10 cellular contexts compared by ENCODE assay signal in the genomic region with DNA sequence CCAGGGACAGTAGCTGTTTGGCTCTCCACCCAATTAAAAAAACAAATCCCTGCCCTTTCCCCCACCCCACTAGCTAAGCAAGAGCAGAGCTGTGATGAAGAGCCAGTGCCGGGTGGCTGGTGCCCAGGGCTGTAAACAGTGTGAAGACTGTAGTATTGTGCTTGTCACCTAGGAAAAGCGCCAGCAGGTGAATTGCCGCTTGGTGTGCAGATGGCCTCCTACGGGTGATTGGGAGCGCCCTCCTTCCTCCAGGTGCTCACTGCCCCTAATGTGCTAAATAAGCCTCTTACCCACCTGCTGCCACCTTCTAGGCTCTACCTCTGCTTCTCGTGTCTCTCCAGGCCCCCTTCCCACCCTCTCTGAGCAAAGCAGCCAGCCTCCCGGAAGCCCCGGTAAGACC. TPM values are rescaled to one million over a fixed set of nuclear protein-coding genes. Genes with fewer than 3 reads are reported as not detected.
DNase-seq lines count a peak whose midpoint lies in the region; ATAC-seq and TF ChIP-seq lines count a peak whose summit lies in the region.
"Had no signal": no experiment of that assay in that cellular context is flagged by ENCODE, and none has a peak within 500 bp of the region (broad histone marks: within the 10 kb centered on the region; RNA-seq: fewer than 3 reads in every experiment).

No MANE protein-coding gene starts in this region.

- no peak overlapping the region for H4K91ac ChIP-seq in mesenchymal stem cell (ENCODE audit: low read length)

- H2AFZ ChIP-seq in mesenchymal stem cell (ENCODE audit: low read depth, low read length), result no peak overlapping the region

- H3K27me3 Mint-ChIP-seq in activated naive CD8-positive, alpha-beta T cell, result no peaks in the 10 kb centered on the region
- no peaks in the 10 kb centered on the region for H3K27me3 Mint-ChIP-seq in activated naive CD8-positive, alpha-beta T cell treated with anti-CD3 and anti-CD28 coated beads, Interleukin-2, amount 50 U/mL, for 24 hours
- H3K27me3 Mint-ChIP-seq in activated T-helper 1 cell treated with anti-CD3 and anti-CD28 coated beads, Interleukin-12 subunit alpha, Interleukin-12 subunit beta, Interleukin-2, Interleukin-4 antibody, amounts not matched to agents 30 ng/mL and 10 ng/mL and 1 ng/mL, durations not matched to agents 14 hours and 24 hours and 36 hours (ENCODE audit: insufficient read depth), result no peaks in the 10 kb centered on the region
- H3K27me3 Mint-ChIP-seq in activated CD8-positive, alpha-beta memory T cell treated with anti-CD3 and anti-CD28 coated beads, Interleukin-2, amount 10 ng/mL, durations not matched to agents 7 days and 5 days, result no peaks in the 10 kb centered on the region

- H3K4me3 ChIP-seq in mesenchymal stem cell (ENCODE audit: insufficient read depth in 1 of 2, low read depth in 1 of 2, low read length in 2 of 2), result peak overlapping the region in 1 of 2 experiments; percentile 61
- H3K4me3 ChIP-seq in uterus, result no peak overlapping the region

- H3K4ac ChIP-seq in mesenchymal stem cell (ENCODE audit: low read depth in 1 of 2, low read length in 2 of 2), result no peak overlapping the region

- no peak overlapping the region for H2BK5ac ChIP-seq in mesenchymal stem cell (ENCODE audit: low read depth, low read length, poor library complexity, severe bottlenecking)

- H3K14ac ChIP-seq in mesenchymal stem cell (ENCODE audit: low read length in 2 of 2), result no peak overlapping the region

- H2BK15ac ChIP-seq in mesenchymal stem cell (ENCODE audit: low read depth, poor library complexity, severe bottlenecking), result no peak overlapping the region

- no peak for TF ChIP-seq POLR2A in uterus (IDR thresholded peaks at IDR 0.05)

- no peak overlapping the region for H3K4me3 Mint-ChIP-seq in activated naive CD8-positive, alpha-beta T cell
- no peak overlapping the region for H3K4me3 Mint-ChIP-seq in activated naive CD8-positive, alpha-beta T cell treated with anti-CD3 and anti-CD28 coated beads, Interleukin-2, amount 50 U/mL, for 24 hours
- H3K4me3 Mint-ChIP-seq in activated T-helper 1 cell treated with anti-CD3 and anti-CD28 coated beads, Interleukin-12 subunit alpha, Interleukin-12 subunit beta, Interleukin-2, Interleukin-4 antibody, amounts not matched to agents 30 ng/mL and 10 ng/mL and 1 ng/mL, durations not matched to agents 14 hours and 24 hours and 36 hours, result no peak overlapping the region
- H3K4me3 Mint-ChIP-seq in activated CD8-positive, alpha-beta memory T cell treated with anti-CD3 and anti-CD28 coated beads, Interleukin-2, amount 10 ng/mL, durations not matched to agents 7 days and 5 days, result no peak overlapping the region

- peak overlapping the region; percentile 50 for H3K27ac Mint-ChIP-seq in activated naive CD8-positive, alpha-beta T cell
- no peak overlapping the region for H3K27ac Mint-ChIP-seq in activated naive CD8-positive, alpha-beta T cell treated with anti-CD3 and anti-CD28 coated beads, Interleukin-2, amount 50 U/mL, for 24 hours
- H3K27ac Mint-ChIP-seq in activated T-helper 1 cell treated with anti-CD3 and anti-CD28 coated beads, Interleukin-12 subunit alpha, Interleukin-12 subunit beta, Interleukin-2, Interleukin-4 antibody, amounts not matched to agents 30 ng/mL and 10 ng/mL and 1 ng/mL, durations not matched to agents 14 hours and 24 hours and 36 hours, result peak overlapping the region; percentile 16
- H3K27ac Mint-ChIP-seq in activated CD8-positive, alpha-beta memory T cell treated with anti-CD3 and anti-CD28 coated beads, Interleukin-2, amount 10 ng/mL, durations not matched to agents 7 days and 5 days, result no peak overlapping the region

- no peak overlapping the region for H4K8ac ChIP-seq in mesenchymal stem cell (ENCODE audit: low read length)

- H3K4me1 ChIP-seq in mesenchymal stem cell (ENCODE audit: control insufficient read depth, insufficient read depth, low read depth, low read length) (peaks cover 32% of the 10 kb centered on the region), uterus (peaks cover 0 to 8% of the 10 kb centered on the region in 2 donors)

- no peak for DNase-seq in activated naive CD8-positive, alpha-beta T cell treated with anti-CD3 and anti-CD28 coated beads, Interleukin-2, amount 50 U/mL, for 24 hours
- DNase-seq in activated T-helper 1 cell treated with anti-CD3 and anti-CD28 coated beads, Interleukin-12 subunit alpha, Interleukin-12 subunit beta, Interleukin-2, Interleukin-4 antibody, amounts not matched to agents 30 ng/mL and 10 ng/mL and 1 ng/mL, durations not matched to agents 14 hours and 24 hours and 36 hours (ENCODE audit: low spot score), result no peak
- DNase-seq in mesenchymal stem cell (no peak), uterus (no peak), GM19240 (ENCODE audit: insufficient read length, low spot score) (no peak)
- DNase-seq in activated CD8-positive, alpha-beta memory T cell treated with anti-CD3 and anti-CD28 coated beads, Interleukin-2, amount 10 ng/mL, durations not matched to agents 7 days and 5 days, result no peak
- DNase-seq: DND-41; stimulated activated naive CD4-positive, alpha-beta T cell treated with Interleukin-2 at 50 U/mL for 16 hours had no signal

- H3K23ac ChIP-seq in mesenchymal stem cell (ENCODE audit: low read length in 2 of 2), result peak overlapping the region in 1 of 2 experiments; percentile 89

- H3K27me3 ChIP-seq in mesenchymal stem cell (ENCODE audit: control insufficient read depth in 1 of 2, insufficient read depth in 1 of 2, low read length in 2 of 2), result no peaks in the 10 kb centered on the region
- no peaks in the 10 kb centered on the region for H3K27me3 ChIP-seq in uterus

- H2AK5ac ChIP-seq in mesenchymal stem cell (ENCODE audit: low read length, severe bottlenecking), result peak overlapping the region; percentile 61

- no peaks in the 10 kb centered on the region for H3K36me3 Mint-ChIP-seq in activated naive CD8-positive, alpha-beta T cell
- peaks cover 37% of the 10 kb centered on the region for H3K36me3 Mint-ChIP-seq in activated naive CD8-positive, alpha-beta T cell treated with anti-CD3 and anti-CD28 coated beads, Interleukin-2, amount 50 U/mL, for 24 hours (ENCODE audit: low read depth)
- H3K36me3 Mint-ChIP-seq in activated T-helper 1 cell treated with anti-CD3 and anti-CD28 coated beads, Interleukin-12 subunit alpha, Interleukin-12 subunit beta, Interleukin-2, Interleukin-4 antibody, amounts not matched to agents 30 ng/mL and 10 ng/mL and 1 ng/mL, durations not matched to agents 14 hours and 24 hours and 36 hours (ENCODE audit: low read depth), result peaks cover 36% of the 10 kb centered on the region
- peaks cover 13% of the 10 kb centered on the region for H3K36me3 Mint-ChIP-seq in activated CD8-positive, alpha-beta memory T cell treated with anti-CD3 and anti-CD28 coated beads, Interleukin-2, amount 10 ng/mL, durations not matched to agents 7 days and 5 days

- no peak for TF ChIP-seq CTCF in uterus (IDR thresholded peaks at IDR 0.05)

- no peak for ATAC-seq in activated naive CD8-positive, alpha-beta T cell treated with anti-CD3 and anti-CD28 coated beads, Interleukin-2, amount 50 U/mL, for 24 hours
- no peak for ATAC-seq in activated CD8-positive, alpha-beta memory T cell treated with anti-CD3 and anti-CD28 coated beads, Interleukin-2, amount 10 ng/mL, durations not matched to agents 7 days and 5 days
- ATAC-seq in HG02884 (IDR thresholded peaks at IDR 0.05; ENCODE audit: unreplicated experiment), result no peak

- H3K79me1 ChIP-seq in mesenchymal stem cell (replicated peaks; ENCODE audit: low read length, poor library complexity, severe bottlenecking), result peaks cover 17% of the 10 kb centered on the region

- H3K9me3 ChIP-seq in mesenchymal stem cell (ENCODE audit: control insufficient read depth, low read length) (no peaks in the 10 kb centered on the region), uterus (no peaks in the 10 kb centered on the region)

- H3K4me2 ChIP-seq in mesenchymal stem cell (ENCODE audit: low read length, poor library complexity, severe bottlenecking), result no peak overlapping the region

- CTCF ChIA-PET in activated CD8-positive, alpha-beta memory T cell treated with anti-CD3 and anti-CD28 coated beads, Interleukin-2, amount 10 ng/mL, durations not matched to agents 7 days and 5 days (lab: Charles Lee), result no interaction called here

- no peak overlapping the region for H3K18ac ChIP-seq in mesenchymal stem cell (ENCODE audit: low read depth in 1 of 2, low read length in 2 of 2)

- no peak overlapping the region for H2BK12ac ChIP-seq in mesenchymal stem cell (ENCODE audit: low read length in 2 of 2)

- H3K27ac ChIP-seq in mesenchymal stem cell (ENCODE audit: low read length, poor library complexity, severe bottlenecking) (peak overlapping the region; percentile 72), uterus (peak overlapping the region; percentile 63 to 67)

- 87% methylated on average over 8 of the region's 8 CpGs for WGBS in mesenchymal stem cell

- H3K4me1 Mint-ChIP-seq in activated naive CD8-positive, alpha-beta T cell (ENCODE audit: low read depth), result peaks cover 3% of the 10 kb centered on the region
- H3K4me1 Mint-ChIP-seq in activated naive CD8-positive, alpha-beta T cell treated with anti-CD3 and anti-CD28 coated beads, Interleukin-2, amount 50 U/mL, for 24 hours, result peaks cover 3% of the 10 kb centered on the region
- H3K4me1 Mint-ChIP-seq in activated T-helper 1 cell treated with anti-CD3 and anti-CD28 coated beads, Interleukin-12 subunit alpha, Interleukin-12 subunit beta, Interleukin-2, Interleukin-4 antibody, amounts not matched to agents 30 ng/mL and 10 ng/mL and 1 ng/mL, durations not matched to agents 14 hours and 24 hours and 36 hours (ENCODE audit: low read depth), result peaks cover 13% of the 10 kb centered on the region
- H3K4me1 Mint-ChIP-seq in activated CD8-positive, alpha-beta memory T cell treated with anti-CD3 and anti-CD28 coated beads, Interleukin-2, amount 10 ng/mL, durations not matched to agents 7 days and 5 days, result no peaks in the 10 kb centered on the region

- no peak overlapping the region for H2BK120ac ChIP-seq in mesenchymal stem cell (ENCODE audit: low read depth, low read length)

- H3K36me3 ChIP-seq in mesenchymal stem cell (ENCODE audit: control insufficient read depth in 1 of 2, insufficient read depth in 2 of 2, low read depth in 1 of 2, low read length in 2 of 2) (peaks cover 46 to 62% of the 10 kb centered on the region in 2 experiments), uterus (no peaks in the 10 kb centered on the region)

- H3K9ac ChIP-seq in mesenchymal stem cell (ENCODE audit: low read length), result peak overlapping the region; percentile 81

- intact Hi-C loops in activated T-helper 1 cell treated with anti-CD3 and anti-CD28 coated beads, Interleukin-12 subunit alpha, Interleukin-12 subunit beta, Interleukin-2, Interleukin-4 antibody, amounts not matched to agents 30 ng/mL and 10 ng/mL and 1 ng/mL, durations not matched to agents 14 hours and 24 hours and 36 hours (cut with micrococcal nuclease), result no loop called here
- intact Hi-C loops in uterus (cut with DNase I; ENCODE audit: low total_unique reads), result no loop called here

- H3K9me3 Mint-ChIP-seq in activated naive CD8-positive, alpha-beta T cell (ENCODE audit: low read depth), result no peaks in the 10 kb centered on the region
- H3K9me3 Mint-ChIP-seq in activated naive CD8-positive, alpha-beta T cell treated with anti-CD3 and anti-CD28 coated beads, Interleukin-2, amount 50 U/mL, for 24 hours, result no peaks in the 10 kb centered on the region
- H3K9me3 Mint-ChIP-seq in activated T-helper 1 cell treated with anti-CD3 and anti-CD28 coated beads, Interleukin-12 subunit alpha, Interleukin-12 subunit beta, Interleukin-2, Interleukin-4 antibody, amounts not matched to agents 30 ng/mL and 10 ng/mL and 1 ng/mL, durations not matched to agents 14 hours and 24 hours and 36 hours, result no peaks in the 10 kb centered on the region
- no peaks in the 10 kb centered on the region for H3K9me3 Mint-ChIP-seq in activated CD8-positive, alpha-beta memory T cell treated with anti-CD3 and anti-CD28 coated beads, Interleukin-2, amount 10 ng/mL, durations not matched to agents 7 days and 5 days (ENCODE audit: low read depth)

RNA-seq across cellular contexts. Expression of a gene that starts 18.4 kb away (rescaled TPM):
- 0.51 and 0.62 TPM in 2 replicates for total RNA-seq in activated T-helper 1 cell treated with anti-CD3 and anti-CD28 coated beads, Interleukin-12 subunit alpha, Interleukin-12 subunit beta, Interleukin-2, Interleukin-4 antibody, amounts not matched to agents 30 ng/mL and 10 ng/mL and 1 ng/mL, durations not matched to agents 14 hours and 24 hours and 36 hours
- 0.32 TPM for polyA plus RNA-seq in mesenchymal stem cell (2013, experiment 1 of 2)
- 0.16 TPM for polyA plus RNA-seq in mesenchymal stem cell (2013, experiment 2 of 2)
- under 1 TPM in 1 of 4 donors, not detected in 3; 0.41 TPM for total RNA-seq in uterus
- under 1 TPM; 0.16 to 0.79 TPM for total RNA-seq in activated CD8-positive, alpha-beta memory T cell treated with anti-CD3 and anti-CD28 coated beads, Interleukin-2, amount 10 ng/mL, durations not matched to agents 7 days and 5 days

RNA-seq across cellular contexts. Expression of a gene that starts 41.1 kb away (rescaled TPM):
- total RNA-seq in activated T-helper 1 cell treated with anti-CD3 and anti-CD28 coated beads, Interleukin-12 subunit alpha, Interleukin-12 subunit beta, Interleukin-2, Interleukin-4 antibody, amounts not matched to agents 30 ng/mL and 10 ng/mL and 1 ng/mL, durations not matched to agents 14 hours and 24 hours and 36 hours, result 219 and 222 TPM in 2 replicates
- 95.6 TPM for polyA plus RNA-seq in mesenchymal stem cell (2013, experiment 1 of 2)
- polyA plus RNA-seq in mesenchymal stem cell (2013, experiment 2 of 2), result 95.8 TPM
- total RNA-seq in uterus, result 100 to 1,000 TPM in 1 of 4 donors, 10 to 100 TPM in 3; 43.8 to 161 (median 96.2) TPM
- total RNA-seq in activated CD8-positive, alpha-beta memory T cell treated with anti-CD3 and anti-CD28 coated beads, Interleukin-2, amount 10 ng/mL, durations not matched to agents 7 days and 5 days, result 100 to 1,000 TPM; 150 to 164 TPM

RNA-seq across cellular contexts. Expression of a gene that starts 59.0 kb away (rescaled TPM):
- total RNA-seq in activated T-helper 1 cell treated with anti-CD3 and anti-CD28 coated beads, Interleukin-12 subunit alpha, Interleukin-12 subunit beta, Interleukin-2, Interleukin-4 antibody, amounts not matched to agents 30 ng/mL and 10 ng/mL and 1 ng/mL, durations not matched to agents 14 hours and 24 hours and 36 hours, result 15.5 and 16.2 TPM in 2 replicates
- polyA plus RNA-seq in mesenchymal stem cell (2013, experiment 1 of 2), result 89.2 TPM
- polyA plus RNA-seq in mesenchymal stem cell (2013, experiment 2 of 2), result 88.7 TPM
- 10 to 100 TPM; 30.9 to 79.2 (median 64.2) TPM for total RNA-seq in uterus
- total RNA-seq in activated CD8-positive, alpha-beta memory T cell treated with anti-CD3 and anti-CD28 coated beads, Interleukin-2, amount 10 ng/mL, durations not matched to agents 7 days and 5 days, result 10 to 100 TPM; 18.2 to 22.1 TPM

Comparison
In these comparisons a context has a peak if more than half of its experiments do, and no peak if none do; other contexts are left out.
1. H3K27ac Mint-ChIP-seq: peak in activated naive CD8-positive, alpha-beta T cell (single experiment) and activated T-helper 1 cell treated with anti-CD3 and anti-CD28 coated beads, Interleukin-12 subunit alpha, Interleukin-12 subunit beta, Interleukin-2, Interleukin-4 antibody, amounts not matched to agents 30 ng/mL and 10 ng/mL and 1 ng/mL, durations not matched to agents 14 hours and 24 hours and 36 hours (single experiment); none in activated naive CD8-positive, alpha-beta T cell treated with anti-CD3 and anti-CD28 coated beads, Interleukin-2, amount 50 U/mL, for 24 hours (single experiment) and activated CD8-positive, alpha-beta memory T cell treated with anti-CD3 and anti-CD28 coated beads, Interleukin-2, amount 10 ng/mL, durations not matched to agents 7 days and 5 days (single experiment).